ENCODE assay signal across 2 cellular contexts in the genomic region with DNA sequence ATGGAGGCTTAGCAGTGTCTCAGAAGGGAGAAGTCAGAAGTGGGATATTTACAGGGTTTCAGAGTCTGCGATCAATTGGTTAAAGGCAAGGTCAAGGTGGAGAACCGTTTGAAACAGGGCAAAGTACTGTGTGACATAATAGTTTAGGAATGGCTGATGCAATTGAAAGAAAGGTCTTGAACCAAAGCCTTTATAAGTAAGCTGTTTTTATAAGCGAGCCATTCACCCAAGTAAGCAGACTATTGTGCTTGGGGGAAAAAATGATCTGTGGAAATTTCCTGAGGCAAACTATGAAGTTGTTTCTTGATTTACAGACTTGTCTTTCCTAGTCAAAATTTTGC.
TF ChIP-seq lines count a peak whose summit lies in the region.

No MANE protein-coding gene starts in this region.

TF ChIP-seq in GM23338, 12 proteins besides CTCF, POLR2A, EP300 and RAD21 (continued from another document):
- TF ChIP-seq, protein P1, sequence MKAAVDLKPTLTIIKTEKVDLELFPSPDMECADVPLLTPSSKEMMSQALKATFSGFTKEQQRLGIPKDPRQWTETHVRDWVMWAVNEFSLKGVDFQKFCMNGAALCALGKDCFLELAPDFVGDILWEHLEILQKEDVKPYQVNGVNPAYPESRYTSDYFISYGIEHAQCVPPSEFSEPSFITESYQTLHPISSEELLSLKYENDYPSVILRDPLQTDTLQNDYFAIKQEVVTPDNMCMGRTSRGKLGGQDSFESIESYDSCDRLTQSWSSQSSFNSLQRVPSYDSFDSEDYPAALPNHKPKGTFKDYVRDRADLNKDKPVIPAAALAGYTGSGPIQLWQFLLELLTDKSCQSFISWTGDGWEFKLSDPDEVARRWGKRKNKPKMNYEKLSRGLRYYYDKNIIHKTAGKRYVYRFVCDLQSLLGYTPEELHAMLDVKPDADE (IDR thresholded peaks at IDR 0.05), result no peak
- no peak for TF ChIP-seq JUNB (IDR thresholded peaks at IDR 0.05; ENCODE audit: unreplicated experiment)
- TF ChIP-seq NANOG (IDR thresholded peaks at IDR 0.05; ENCODE audit: borderline replicate concordance), result no peak
- TF ChIP-seq POLR2AphosphoS5 (IDR thresholded peaks at IDR 0.05; ENCODE audit: low read depth), result no peak
- no peak for TF ChIP-seq EZH2phosphoT487 (IDR thresholded peaks at IDR 0.05; ENCODE audit: unreplicated experiment)
- TF ChIP-seq, protein P2, sequence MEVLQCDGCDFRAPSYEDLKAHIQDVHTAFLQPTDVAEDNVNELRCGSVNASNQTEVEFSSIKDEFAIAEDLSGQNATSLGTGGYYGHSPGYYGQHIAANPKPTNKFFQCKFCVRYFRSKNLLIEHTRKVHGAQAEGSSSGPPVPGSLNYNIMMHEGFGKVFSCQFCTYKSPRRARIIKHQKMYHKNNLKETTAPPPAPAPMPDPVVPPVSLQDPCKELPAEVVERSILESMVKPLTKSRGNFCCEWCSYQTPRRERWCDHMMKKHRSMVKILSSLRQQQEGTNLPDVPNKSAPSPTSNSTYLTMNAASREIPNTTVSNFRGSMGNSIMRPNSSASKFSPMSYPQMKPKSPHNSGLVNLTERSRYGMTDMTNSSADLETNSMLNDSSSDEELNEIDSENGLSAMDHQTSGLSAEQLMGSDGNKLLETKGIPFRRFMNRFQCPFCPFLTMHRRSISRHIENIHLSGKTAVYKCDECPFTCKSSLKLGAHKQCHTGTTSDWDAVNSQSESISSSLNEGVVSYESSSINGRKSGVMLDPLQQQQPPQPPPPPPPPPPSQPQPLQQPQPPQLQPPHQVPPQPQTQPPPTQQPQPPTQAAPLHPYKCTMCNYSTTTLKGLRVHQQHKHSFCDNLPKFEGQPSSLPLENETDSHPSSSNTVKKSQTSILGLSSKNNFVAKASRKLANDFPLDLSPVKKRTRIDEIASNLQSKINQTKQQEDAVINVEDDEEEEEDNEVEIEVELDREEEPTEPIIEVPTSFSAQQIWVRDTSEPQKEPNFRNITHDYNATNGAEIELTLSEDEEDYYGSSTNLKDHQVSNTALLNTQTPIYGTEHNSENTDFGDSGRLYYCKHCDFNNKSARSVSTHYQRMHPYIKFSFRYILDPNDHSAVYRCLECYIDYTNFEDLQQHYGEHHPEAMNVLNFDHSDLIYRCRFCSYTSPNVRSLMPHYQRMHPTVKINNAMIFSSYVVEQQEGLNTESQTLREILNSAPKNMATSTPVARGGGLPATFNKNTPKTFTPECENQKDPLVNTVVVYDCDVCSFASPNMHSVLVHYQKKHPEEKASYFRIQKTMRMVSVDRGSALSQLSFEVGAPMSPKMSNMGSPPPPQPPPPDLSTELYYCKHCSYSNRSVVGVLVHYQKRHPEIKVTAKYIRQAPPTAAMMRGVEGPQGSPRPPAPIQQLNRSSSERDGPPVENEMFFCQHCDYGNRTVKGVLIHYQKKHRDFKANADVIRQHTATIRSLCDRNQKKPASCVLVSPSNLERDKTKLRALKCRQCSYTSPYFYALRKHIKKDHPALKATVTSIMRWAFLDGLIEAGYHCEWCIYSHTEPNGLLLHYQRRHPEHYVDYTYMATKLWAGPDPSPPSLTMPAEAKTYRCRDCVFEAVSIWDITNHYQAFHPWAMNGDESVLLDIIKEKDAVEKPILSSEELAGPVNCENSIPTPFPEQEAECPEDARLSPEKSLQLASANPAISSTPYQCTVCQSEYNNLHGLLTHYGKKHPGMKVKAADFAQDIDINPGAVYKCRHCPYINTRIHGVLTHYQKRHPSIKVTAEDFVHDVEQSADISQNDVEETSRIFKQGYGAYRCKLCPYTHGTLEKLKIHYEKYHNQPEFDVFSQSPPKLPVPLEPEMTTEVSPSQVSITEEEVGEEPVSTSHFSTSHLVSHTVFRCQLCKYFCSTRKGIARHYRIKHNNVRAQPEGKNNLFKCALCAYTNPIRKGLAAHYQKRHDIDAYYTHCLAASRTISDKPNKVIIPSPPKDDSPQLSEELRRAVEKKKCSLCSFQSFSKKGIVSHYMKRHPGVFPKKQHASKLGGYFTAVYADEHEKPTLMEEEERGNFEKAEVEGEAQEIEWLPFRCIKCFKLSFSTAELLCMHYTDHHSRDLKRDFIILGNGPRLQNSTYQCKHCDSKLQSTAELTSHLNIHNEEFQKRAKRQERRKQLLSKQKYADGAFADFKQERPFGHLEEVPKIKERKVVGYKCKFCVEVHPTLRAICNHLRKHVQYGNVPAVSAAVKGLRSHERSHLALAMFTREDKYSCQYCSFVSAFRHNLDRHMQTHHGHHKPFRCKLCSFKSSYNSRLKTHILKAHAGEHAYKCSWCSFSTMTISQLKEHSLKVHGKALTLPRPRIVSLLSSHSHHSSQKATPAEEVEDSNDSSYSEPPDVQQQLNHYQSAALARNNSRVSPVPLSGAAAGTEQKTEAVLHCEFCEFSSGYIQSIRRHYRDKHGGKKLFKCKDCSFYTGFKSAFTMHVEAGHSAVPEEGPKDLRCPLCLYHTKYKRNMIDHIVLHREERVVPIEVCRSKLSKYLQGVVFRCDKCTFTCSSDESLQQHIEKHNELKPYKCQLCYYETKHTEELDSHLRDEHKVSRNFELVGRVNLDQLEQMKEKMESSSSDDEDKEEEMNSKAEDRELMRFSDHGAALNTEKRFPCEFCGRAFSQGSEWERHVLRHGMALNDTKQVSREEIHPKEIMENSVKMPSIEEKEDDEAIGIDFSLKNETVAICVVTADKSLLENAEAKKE (CRISPR knock-in tag; IDR thresholded peaks at IDR 0.05), result no peak
- TF ChIP-seq STAT1 (IDR thresholded peaks at IDR 0.05; ENCODE audit: unreplicated experiment), result no peak
- TF ChIP-seq, protein P3, sequence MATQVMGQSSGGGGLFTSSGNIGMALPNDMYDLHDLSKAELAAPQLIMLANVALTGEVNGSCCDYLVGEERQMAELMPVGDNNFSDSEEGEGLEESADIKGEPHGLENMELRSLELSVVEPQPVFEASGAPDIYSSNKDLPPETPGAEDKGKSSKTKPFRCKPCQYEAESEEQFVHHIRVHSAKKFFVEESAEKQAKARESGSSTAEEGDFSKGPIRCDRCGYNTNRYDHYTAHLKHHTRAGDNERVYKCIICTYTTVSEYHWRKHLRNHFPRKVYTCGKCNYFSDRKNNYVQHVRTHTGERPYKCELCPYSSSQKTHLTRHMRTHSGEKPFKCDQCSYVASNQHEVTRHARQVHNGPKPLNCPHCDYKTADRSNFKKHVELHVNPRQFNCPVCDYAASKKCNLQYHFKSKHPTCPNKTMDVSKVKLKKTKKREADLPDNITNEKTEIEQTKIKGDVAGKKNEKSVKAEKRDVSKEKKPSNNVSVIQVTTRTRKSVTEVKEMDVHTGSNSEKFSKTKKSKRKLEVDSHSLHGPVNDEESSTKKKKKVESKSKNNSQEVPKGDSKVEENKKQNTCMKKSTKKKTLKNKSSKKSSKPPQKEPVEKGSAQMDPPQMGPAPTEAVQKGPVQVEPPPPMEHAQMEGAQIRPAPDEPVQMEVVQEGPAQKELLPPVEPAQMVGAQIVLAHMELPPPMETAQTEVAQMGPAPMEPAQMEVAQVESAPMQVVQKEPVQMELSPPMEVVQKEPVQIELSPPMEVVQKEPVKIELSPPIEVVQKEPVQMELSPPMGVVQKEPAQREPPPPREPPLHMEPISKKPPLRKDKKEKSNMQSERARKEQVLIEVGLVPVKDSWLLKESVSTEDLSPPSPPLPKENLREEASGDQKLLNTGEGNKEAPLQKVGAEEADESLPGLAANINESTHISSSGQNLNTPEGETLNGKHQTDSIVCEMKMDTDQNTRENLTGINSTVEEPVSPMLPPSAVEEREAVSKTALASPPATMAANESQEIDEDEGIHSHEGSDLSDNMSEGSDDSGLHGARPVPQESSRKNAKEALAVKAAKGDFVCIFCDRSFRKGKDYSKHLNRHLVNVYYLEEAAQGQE (IDR thresholded peaks at IDR 0.05; ENCODE audit: unreplicated experiment), result no peak

TF ChIP-seq in WTC11, 78 proteins besides CTCF, POLR2A, EP300 and RAD21:
- TF ChIP-seq, protein P4, sequence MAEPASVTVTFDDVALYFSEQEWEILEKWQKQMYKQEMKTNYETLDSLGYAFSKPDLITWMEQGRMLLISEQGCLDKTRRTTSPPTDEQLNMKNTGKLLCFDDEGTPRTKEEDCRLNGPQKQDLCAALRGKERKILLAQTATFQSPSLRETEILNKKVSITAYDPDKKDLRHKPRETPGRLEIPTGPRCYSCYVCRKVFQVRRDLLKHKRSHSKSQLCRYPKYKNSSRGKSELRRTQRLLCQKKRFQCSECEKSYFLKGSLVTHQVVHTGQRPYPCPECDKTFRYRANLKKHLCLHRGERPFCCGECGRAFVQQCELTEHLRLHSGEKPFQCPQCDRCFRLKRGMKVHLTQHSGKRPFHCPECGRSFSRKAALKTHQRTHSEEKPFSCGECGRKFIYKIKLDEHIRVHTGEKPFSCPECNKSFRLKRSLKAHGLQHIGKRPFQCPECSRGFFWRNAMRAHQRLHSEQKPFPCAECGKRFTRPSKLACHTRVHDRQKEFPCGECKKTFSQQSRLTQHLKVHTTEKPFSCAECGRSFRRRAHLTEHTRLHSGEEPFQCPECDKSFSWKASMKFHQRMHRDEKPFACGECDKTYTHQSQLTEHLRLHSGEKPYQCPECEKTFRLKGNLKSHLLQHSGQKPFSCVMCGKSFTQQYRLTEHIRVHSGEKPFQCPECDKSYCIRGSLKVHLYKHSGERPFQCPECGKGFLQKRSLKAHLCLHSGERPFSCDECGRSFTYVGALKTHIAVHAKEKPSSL (CRISPR knock-in tag; conservative IDR thresholded peaks at IDR 0.05), result no peak
- TF ChIP-seq NR2C2 (CRISPR knock-in tag; IDR thresholded peaks at IDR 0.05) (no peak), GABPB1 (CRISPR knock-in tag; IDR thresholded peaks at IDR 0.05) (peak; percentile 88), ZNF232 (CRISPR knock-in tag; IDR thresholded peaks at IDR 0.05) (no peak)
- TF ChIP-seq, protein P5, sequence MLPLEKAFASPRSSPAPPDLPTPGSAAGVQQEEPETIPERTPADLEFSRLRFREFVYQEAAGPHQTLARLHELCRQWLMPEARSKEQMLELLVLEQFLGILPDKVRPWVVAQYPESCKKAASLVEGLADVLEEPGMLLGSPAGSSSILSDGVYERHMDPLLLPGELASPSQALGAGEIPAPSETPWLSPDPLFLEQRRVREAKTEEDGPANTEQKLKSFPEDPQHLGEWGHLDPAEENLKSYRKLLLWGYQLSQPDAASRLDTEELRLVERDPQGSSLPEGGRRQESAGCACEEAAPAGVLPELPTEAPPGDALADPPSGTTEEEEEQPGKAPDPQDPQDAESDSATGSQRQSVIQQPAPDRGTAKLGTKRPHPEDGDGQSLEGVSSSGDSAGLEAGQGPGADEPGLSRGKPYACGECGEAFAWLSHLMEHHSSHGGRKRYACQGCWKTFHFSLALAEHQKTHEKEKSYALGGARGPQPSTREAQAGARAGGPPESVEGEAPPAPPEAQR (CRISPR knock-in tag; IDR thresholded peaks at IDR 0.05), result no peak
